In genomic region chr2:204683384-204683783, GRCh38 we compare ENCODE assay signal across 39 cellular contexts.
"Had no signal": no experiment of that assay in that cellular context is flagged by ENCODE, and none has a peak within 500 bp of the region (broad histone marks: within the 10 kb centered on the region; RNA-seq: fewer than 3 reads in every experiment).

No MANE protein-coding gene starts in this region.

- H3K27me3 Mint-ChIP-seq: activated naive CD4-positive, alpha-beta T cell treated with anti-CD3 and anti-CD28 coated beads, Interleukin-2, amount 50 U/mL, for 24 hours; activated naive CD8-positive, alpha-beta T cell; activated naive CD8-positive, alpha-beta T cell treated with anti-CD3 and anti-CD28 coated beads for 36 hours; activated naive CD8-positive, alpha-beta T cell treated with anti-CD3 and anti-CD28 coated beads, Interleukin-2, amount 10 ng/mL, durations not matched to agents 7 days and 5 days; activated naive CD8-positive, alpha-beta T cell treated with anti-CD3 and anti-CD28 coated beads, Interleukin-2, amount 50 U/mL, for 24 hours; brain; central memory CD8-positive, alpha-beta T cell had no signal

- FAIRE-seq: astrocyte, bronchial epithelial cell had no signal

- H3K27ac ChIP-seq: adrenal gland, ascending aorta, body of pancreas, brain microvascular endothelial cell, breast epithelium, cardiac muscle cell had no signal

- H3K4me1 ChIP-seq: adrenal gland, breast epithelium had no signal

- H3K9me3 Mint-ChIP-seq: activated naive CD4-positive, alpha-beta T cell treated with anti-CD3 and anti-CD28 coated beads for 36 hours; activated naive CD4-positive, alpha-beta T cell treated with anti-CD3 and anti-CD28 coated beads, Interleukin-2, amount 10 ng/mL, durations not matched to agents 7 days and 5 days; activated naive CD4-positive, alpha-beta T cell treated with anti-CD3 and anti-CD28 coated beads, Interleukin-2, amount 50 U/mL, for 24 hours; activated naive CD4-positive, alpha-beta T cell treated with anti-CD3 and anti-CD28 coated beads, Interleukin-2, amount 50 U/mL, for 72 hours; activated naive CD8-positive, alpha-beta T cell treated with anti-CD3 and anti-CD28 coated beads for 36 hours; activated naive CD8-positive, alpha-beta T cell treated with anti-CD3 and anti-CD28 coated beads, Interleukin-2, amount 10 ng/mL, durations not matched to agents 7 days and 5 days; activated naive CD8-positive, alpha-beta T cell treated with anti-CD3 and anti-CD28 coated beads, Interleukin-2, amount 50 U/mL, for 24 hours; activated T-cell treated with anti-CD3 and anti-CD28 coated beads, Interleukin-2, amount 50 U/mL, for 24 hours; activated T-cell treated with anti-CD3 and anti-CD28 coated beads, Interleukin-2, amount 50 U/mL, for 4 hours; activated T-cell treated with anti-CD3 and anti-CD28 coated beads, Interleukin-2, amount 50 U/mL, for 72 hours; activated T-helper 1 cell treated with anti-CD3 and anti-CD28 coated beads, Interleukin-12 subunit alpha, Interleukin-12 subunit beta, Interleukin-2, Interleukin-4 antibody, amounts not matched to agents 30 ng/mL and 10 ng/mL and 1 ng/mL, durations not matched to agents 14 hours and 24 hours and 36 hours; activated T-helper 17 cell treated with anti-CD3 and anti-CD28 coated beads, Interleukin-2, amount 50 U/mL, for 72 hours; activated T-helper 2 cell treated with anti-CD3 and anti-CD28 coated beads, Interferon-gamma antibody, Interleukin-2, Interleukin-4, amounts not matched to agents 10 μg/mL and 5 μg/mL and 100 μg/mL, durations not matched to agents 14 hours and 24 hours and 36 hours; central memory CD8-positive, alpha-beta T cell had no signal

- H3K4me3 ChIP-seq: adrenal gland, ascending aorta, body of pancreas, breast epithelium, cardiac muscle cell had no signal

- H3K27ac Mint-ChIP-seq: activated naive CD4-positive, alpha-beta T cell treated with anti-CD3 and anti-CD28 coated beads for 36 hours; activated naive CD4-positive, alpha-beta T cell treated with anti-CD3 and anti-CD28 coated beads, Interleukin-2, amount 10 ng/mL, durations not matched to agents 7 days and 5 days; activated naive CD4-positive, alpha-beta T cell treated with anti-CD3 and anti-CD28 coated beads, Interleukin-2, amount 50 U/mL, for 24 hours; activated naive CD4-positive, alpha-beta T cell treated with anti-CD3 and anti-CD28 coated beads, Interleukin-2, amount 50 U/mL, for 72 hours; activated naive CD8-positive, alpha-beta T cell; activated naive CD8-positive, alpha-beta T cell treated with anti-CD3 and anti-CD28 coated beads for 36 hours; activated naive CD8-positive, alpha-beta T cell treated with anti-CD3 and anti-CD28 coated beads, Interleukin-2, amount 10 ng/mL, durations not matched to agents 7 days and 5 days; activated naive CD8-positive, alpha-beta T cell treated with anti-CD3 and anti-CD28 coated beads, Interleukin-2, amount 50 U/mL, for 24 hours; activated T-cell treated with anti-CD3 and anti-CD28 coated beads, Interleukin-2, amount 50 U/mL, for 24 hours; activated T-cell treated with anti-CD3 and anti-CD28 coated beads, Interleukin-2, amount 50 U/mL, for 72 hours; activated T-helper 1 cell treated with anti-CD3 and anti-CD28 coated beads, Interleukin-12 subunit alpha, Interleukin-12 subunit beta, Interleukin-2, Interleukin-4 antibody, amounts not matched to agents 30 ng/mL and 10 ng/mL and 1 ng/mL, durations not matched to agents 14 hours and 24 hours and 36 hours; activated T-helper 17 cell treated with anti-CD3 and anti-CD28 coated beads, Interleukin-2, amount 50 U/mL, for 72 hours; activated T-helper 2 cell treated with anti-CD3 and anti-CD28 coated beads, Interferon-gamma antibody, Interleukin-2, Interleukin-4, amounts not matched to agents 10 μg/mL and 5 μg/mL and 100 μg/mL, durations not matched to agents 14 hours and 24 hours and 36 hours; brain had no signal

- H3K36me3 Mint-ChIP-seq: activated naive CD4-positive, alpha-beta T cell treated with anti-CD3 and anti-CD28 coated beads, Interleukin-2, amount 10 ng/mL, durations not matched to agents 7 days and 5 days; activated naive CD4-positive, alpha-beta T cell treated with anti-CD3 and anti-CD28 coated beads, Interleukin-2, amount 50 U/mL, for 24 hours; activated naive CD4-positive, alpha-beta T cell treated with anti-CD3 and anti-CD28 coated beads, Interleukin-2, amount 50 U/mL, for 72 hours; activated naive CD8-positive, alpha-beta T cell; activated naive CD8-positive, alpha-beta T cell treated with anti-CD3 and anti-CD28 coated beads for 36 hours; activated naive CD8-positive, alpha-beta T cell treated with anti-CD3 and anti-CD28 coated beads, Interleukin-2, amount 10 ng/mL, durations not matched to agents 7 days and 5 days; brain had no signal

- H3K27me3 ChIP-seq: adrenal gland, ascending aorta, body of pancreas, brain microvascular endothelial cell, breast epithelium, cardiac muscle cell had no signal

- DNase-seq: activated effector memory CD4-positive, alpha-beta T cell treated with anti-CD3 and anti-CD28 coated beads, Interleukin-2, amount 50 U/mL, for 16 hours; activated effector memory CD4-positive, alpha-beta T cell treated with Interleukin-2 at 50 U/mL for 16 hours; activated gamma-delta T cell; activated gamma-delta T cell treated with Interleukin-2 at 50 U/mL for 16 hours; activated naive CD4-positive, alpha-beta T cell; activated naive CD4-positive, alpha-beta T cell treated with anti-CD3 and anti-CD28 coated beads for 36 hours; activated naive CD4-positive, alpha-beta T cell treated with anti-CD3 and anti-CD28 coated beads, Interleukin-2, amount 10 ng/mL, durations not matched to agents 7 days and 5 days; activated naive CD4-positive, alpha-beta T cell treated with anti-CD3 and anti-CD28 coated beads, Interleukin-2, amount 50 U/mL, for 16 hours; activated naive CD4-positive, alpha-beta T cell treated with Interleukin-2 at 50 U/mL for 16 hours; activated naive CD8-positive, alpha-beta T cell treated with anti-CD3 and anti-CD28 coated beads for 36 hours; activated naive CD8-positive, alpha-beta T cell treated with anti-CD3 and anti-CD28 coated beads, Interleukin-2, amount 10 ng/mL, durations not matched to agents 7 days and 5 days; activated naive CD8-positive, alpha-beta T cell treated with anti-CD3 and anti-CD28 coated beads, Interleukin-2, amount 50 U/mL, for 24 hours; activated T-cell treated with anti-CD3 and anti-CD28 coated beads, Interleukin-2, amount 50 U/mL, for 24 hours; activated T-cell treated with anti-CD3 and anti-CD28 coated beads, Interleukin-2, amount 50 U/mL, for 4 hours; activated T-cell treated with anti-CD3 and anti-CD28 coated beads, Interleukin-2, amount 50 U/mL, for 48 hours; activated T-cell treated with anti-CD3 and anti-CD28 coated beads, Interleukin-2, amount 50 U/mL, for 72 hours; adrenal gland; amniotic stem cell; amygdala; anterior cingulate cortex; aorta; body of pancreas; brain microvascular endothelial cell; caudate nucleus; central memory CD4-positive, alpha-beta T cell; cerebellar nuclear complex had no signal

- H3K4me1 Mint-ChIP-seq: activated naive CD4-positive, alpha-beta T cell treated with anti-CD3 and anti-CD28 coated beads, Interleukin-2, amount 10 ng/mL, durations not matched to agents 7 days and 5 days; activated naive CD4-positive, alpha-beta T cell treated with anti-CD3 and anti-CD28 coated beads, Interleukin-2, amount 50 U/mL, for 24 hours; activated naive CD8-positive, alpha-beta T cell treated with anti-CD3 and anti-CD28 coated beads for 36 hours; activated naive CD8-positive, alpha-beta T cell treated with anti-CD3 and anti-CD28 coated beads, Interleukin-2, amount 10 ng/mL, durations not matched to agents 7 days and 5 days; activated naive CD8-positive, alpha-beta T cell treated with anti-CD3 and anti-CD28 coated beads, Interleukin-2, amount 50 U/mL, for 24 hours; activated T-helper 17 cell treated with anti-CD3 and anti-CD28 coated beads, Interleukin-2, amount 50 U/mL, for 72 hours; central memory CD8-positive, alpha-beta T cell had no signal

- ATAC-seq: activated naive CD4-positive, alpha-beta T cell treated with anti-CD3 and anti-CD28 coated beads, Interleukin-2, amount 50 U/mL, for 72 hours; activated naive CD8-positive, alpha-beta T cell treated with anti-CD3 and anti-CD28 coated beads, Interleukin-2, amount 50 U/mL, for 24 hours; activated T-cell treated with anti-CD3 and anti-CD28 coated beads, Interleukin-2, amount 50 U/mL, for 4 hours; activated T-cell treated with anti-CD3 and anti-CD28 coated beads, Interleukin-2, amount 50 U/mL, for 72 hours; activated T-helper 17 cell treated with anti-CD3 and anti-CD28 coated beads, Interleukin-2, amount 50 U/mL, for 72 hours; body of pancreas had no signal

- H3K36me3 ChIP-seq: adrenal gland, ascending aorta, brain microvascular endothelial cell, breast epithelium, cardiac muscle cell had no signal

- H3K4me3 Mint-ChIP-seq: activated naive CD4-positive, alpha-beta T cell treated with anti-CD3 and anti-CD28 coated beads for 36 hours; activated naive CD4-positive, alpha-beta T cell treated with anti-CD3 and anti-CD28 coated beads, Interleukin-2, amount 10 ng/mL, durations not matched to agents 7 days and 5 days; activated naive CD4-positive, alpha-beta T cell treated with anti-CD3 and anti-CD28 coated beads, Interleukin-2, amount 50 U/mL, for 24 hours; activated naive CD8-positive, alpha-beta T cell; activated naive CD8-positive, alpha-beta T cell treated with anti-CD3 and anti-CD28 coated beads for 36 hours; activated naive CD8-positive, alpha-beta T cell treated with anti-CD3 and anti-CD28 coated beads, Interleukin-2, amount 10 ng/mL, durations not matched to agents 7 days and 5 days; activated naive CD8-positive, alpha-beta T cell treated with anti-CD3 and anti-CD28 coated beads, Interleukin-2, amount 50 U/mL, for 24 hours; activated T-cell treated with anti-CD3 and anti-CD28 coated beads, Interleukin-2, amount 50 U/mL, for 24 hours; activated T-cell treated with anti-CD3 and anti-CD28 coated beads, Interleukin-2, amount 50 U/mL, for 4 hours; activated T-cell treated with anti-CD3 and anti-CD28 coated beads, Interleukin-2, amount 50 U/mL, for 72 hours; activated T-helper 1 cell treated with anti-CD3 and anti-CD28 coated beads, Interleukin-12 subunit alpha, Interleukin-12 subunit beta, Interleukin-2, Interleukin-4 antibody, amounts not matched to agents 30 ng/mL and 10 ng/mL and 1 ng/mL, durations not matched to agents 14 hours and 24 hours and 36 hours; activated T-helper 17 cell treated with anti-CD3 and anti-CD28 coated beads, Interleukin-2, amount 50 U/mL, for 72 hours; brain; central memory CD8-positive, alpha-beta T cell had no signal

- H3K9me3 ChIP-seq: ascending aorta, body of pancreas, breast epithelium had no signal
